In the genomic region with DNA sequence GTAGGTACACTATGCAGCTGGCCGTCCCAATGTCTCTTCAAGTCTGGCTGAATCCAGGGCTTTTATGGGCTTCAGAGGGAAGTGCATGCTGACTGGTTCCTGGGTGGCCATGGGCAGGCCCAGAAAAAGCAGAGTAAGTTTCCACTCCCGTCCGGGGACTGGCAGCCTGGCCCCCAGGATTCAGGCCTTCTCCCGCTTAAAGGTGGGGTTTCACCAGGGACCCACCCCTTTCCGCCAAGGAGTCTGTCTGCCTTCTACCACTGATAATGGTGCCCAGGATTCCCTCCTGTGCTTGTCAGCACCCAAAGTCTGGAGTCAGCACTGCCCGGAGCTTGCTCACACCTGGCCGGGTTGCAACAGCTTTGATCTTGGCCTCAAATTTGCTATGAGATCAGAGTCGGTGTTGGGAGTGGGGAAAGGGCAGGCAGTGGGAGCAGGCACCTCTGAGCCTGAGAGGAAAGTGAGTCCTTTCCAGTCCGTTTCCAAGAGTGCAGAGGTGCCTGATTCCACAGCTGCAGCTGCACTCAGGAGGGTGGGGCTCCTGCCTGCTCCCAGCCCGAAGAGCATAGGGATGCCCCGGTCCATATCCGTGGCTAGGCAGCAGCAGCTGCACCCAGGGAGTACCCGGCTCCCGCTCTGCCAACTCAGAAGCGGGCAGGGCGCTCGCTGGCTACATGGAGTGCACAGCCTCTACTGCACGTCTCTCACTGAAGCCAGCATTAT, we compare ENCODE assay signal across 10 cellular contexts.
"Had no signal": no experiment of that assay in that cellular context is flagged by ENCODE, and none has a peak within 500 bp of the region (broad histone marks: within the 10 kb centered on the region; RNA-seq: fewer than 3 reads in every experiment).

No MANE protein-coding gene starts in this region.

- H3K27ac Mint-ChIP-seq: activated CD4-positive, alpha-beta T cell treated with anti-CD3 and anti-CD28 coated beads, Interleukin-2, amount 10 ng/mL, durations not matched to agents 24 days and 14 days; natural killer cell treated with Interleukin-12 subunit alpha and Interleukin-12 subunit beta and Interleukin-15 and Interleukin-18, amount 100 ng/mL, for 72 hours had no signal

- H3K4me1 Mint-ChIP-seq: activated CD4-positive, alpha-beta T cell treated with anti-CD3 and anti-CD28 coated beads, Interleukin-2, amount 10 ng/mL, durations not matched to agents 24 days and 14 days had no signal

- H3K4me3 Mint-ChIP-seq: activated CD4-positive, alpha-beta T cell treated with anti-CD3 and anti-CD28 coated beads, Interleukin-2, amount 10 ng/mL, durations not matched to agents 24 days and 14 days; natural killer cell treated with Interleukin-12 subunit alpha and Interleukin-12 subunit beta and Interleukin-15 and Interleukin-18, amount 100 ng/mL, for 72 hours had no signal

- H3K27me3 Mint-ChIP-seq: activated CD4-positive, alpha-beta T cell treated with anti-CD3 and anti-CD28 coated beads, Interleukin-2, amount 10 ng/mL, durations not matched to agents 24 days and 14 days; natural killer cell treated with Interleukin-12 subunit alpha and Interleukin-12 subunit beta and Interleukin-15 and Interleukin-18, amount 100 ng/mL, for 72 hours had no signal

- DNase-seq: activated CD4-positive, alpha-beta T cell treated with anti-CD3 and anti-CD28 coated beads, Interleukin-2, amount 10 ng/mL, durations not matched to agents 24 days and 14 days; activated naive CD4-positive, alpha-beta T cell treated with anti-CD3 and anti-CD28 coated beads, Interleukin-2, amount 50 U/mL, for 16 hours; body of pancreas; cerebellar nuclear complex; dermis blood vessel endothelial cell; stimulated activated CD4-positive, alpha-beta T cell treated with anti-CD3 and anti-CD28 coated beads, Interleukin-2, amount 100 ng/mL, for 48 hours; stimulated activated CD8-positive, alpha-beta memory T cell treated with anti-CD3 and anti-CD28 coated beads, Interleukin-4, amount 100 ng/mL, for 48 hours; stomach; T-helper 1 cell had no signal

- H3K4me1 ChIP-seq: body of pancreas, stomach had no signal

- H3K36me3 ChIP-seq: stomach had no signal

- H3K27ac ChIP-seq: body of pancreas, stomach had no signal

- H3K27me3 ChIP-seq: body of pancreas, stomach had no signal

- H3K4me3 ChIP-seq: body of pancreas, stomach had no signal

- H3K9me3 ChIP-seq: body of pancreas, stomach had no signal

- ATAC-seq: body of pancreas had no signal

- H3K36me3 Mint-ChIP-seq: natural killer cell treated with Interleukin-12 subunit alpha and Interleukin-12 subunit beta and Interleukin-15 and Interleukin-18, amount 100 ng/mL, for 72 hours had no signal
